8 cellular contexts compared by ENCODE assay signal in the genomic region with DNA sequence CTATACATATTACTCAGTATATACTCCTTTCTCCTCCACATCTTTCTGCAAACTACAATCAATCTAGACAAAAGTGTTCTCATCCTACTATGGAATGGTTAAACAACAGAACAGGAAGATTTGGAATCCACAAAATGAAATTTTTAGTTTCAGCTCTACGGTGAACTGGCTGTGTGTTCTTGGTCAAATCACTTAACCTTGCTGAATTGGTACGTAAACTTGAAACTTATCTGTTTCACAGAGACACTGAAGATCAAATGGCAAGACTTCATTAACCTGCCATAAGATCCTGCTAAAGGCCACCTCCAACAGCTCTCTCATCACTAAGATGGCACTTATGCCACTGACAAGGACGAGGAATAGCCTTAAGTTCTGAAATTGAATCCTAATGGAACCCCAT. TPM values are rescaled to one million over a fixed set of nuclear protein-coding genes. Genes with fewer than 3 reads are reported as not detected.
DNase-seq lines count a peak whose midpoint lies in the region; ATAC-seq and TF ChIP-seq lines count a peak whose summit lies in the region.

No MANE protein-coding gene starts in this region.

- H3K27me3 Mint-ChIP-seq in T-helper 17 cell, result no peaks in the 10 kb centered on the region

- H3K4me3 Mint-ChIP-seq in T-helper 17 cell, result peak overlapping the region; percentile 90

- H3K4me2 ChIP-seq in SK-N-SH, result peak overlapping the region; percentile 83

- H3K36me3 ChIP-seq in SK-N-SH (replicated peaks in 1 of 2; ENCODE audit: control insufficient read depth in 1 of 2, insufficient read depth in 2 of 2, low read length in 1 of 2) (peaks cover 26 to 31% of the 10 kb centered on the region in 2 experiments), skeletal muscle tissue (ENCODE audit: control insufficient read depth in 3 of 3, insufficient read depth in 3 of 3, low read length in 3 of 3) (peaks cover 7 to 10% (median 10%) of the 10 kb centered on the region in 3 donors)

- H3K4me1 Mint-ChIP-seq in T-helper 17 cell, result peaks cover 50% of the 10 kb centered on the region

- WGBS in SK-N-SH (ENCODE audit: low lambda C conversion rate), result 75% methylated on average over 3 of the region's 3 CpGs

- H3K27me3 ChIP-seq in SK-N-SH (ENCODE audit: insufficient read depth) (no peaks in the 10 kb centered on the region), skeletal muscle tissue (ENCODE audit: control insufficient read depth in 3 of 3, insufficient read depth in 3 of 3, low read length in 3 of 3) (no peaks in the 10 kb centered on the region), foreskin keratinocyte (no peaks in the 10 kb centered on the region)

- H3K9me2 ChIP-seq in SK-N-SH, result no peaks in the 10 kb centered on the region

- H3K27ac ChIP-seq in SK-N-SH (ENCODE audit: low read depth in 2 of 2, low read length in 1 of 2), result no peak overlapping the region
- no peak overlapping the region for H3K27ac ChIP-seq in skeletal muscle tissue (ENCODE audit: low read depth, low read length)
- no peak overlapping the region for H3K27ac ChIP-seq in foreskin keratinocyte

- no peak for DNase-seq in SK-N-SH
- DNase-seq in T-helper 17 cell, result no peak
- DNase-seq in fibroblast of the aortic adventitia (ENCODE audit: low read depth), result no peak
- DNase-seq in foreskin keratinocyte, result no peak

- H3K4me3 ChIP-seq in SK-N-SH (ENCODE audit: low read depth in 2 of 2, low read length in 1 of 2) (peak overlapping the region; percentile 96 to 98), fibroblast of the aortic adventitia (ENCODE audit: low read depth, low read length) (peak overlapping the region; percentile 89), skeletal muscle tissue (ENCODE audit: low read length in 3 of 3) (peak overlapping the region; percentile 94 to 96 (median 95))

- peak overlapping the region; percentile 97 for H3K27ac Mint-ChIP-seq in T-helper 17 cell

- CTCF ChIA-PET in SK-N-SH (lab: Yijun Ruan, JAX), result interaction anchor here (0.7 to 4.7 kb wide), 4 partner anchors 10 to 77 kb away, joined by 3 to 27 read pairs (median 5); no protein-coding TSS in a partner anchor

- TF ChIP-seq CTCF in SK-N-SH (IDR thresholded peaks at IDR 0.05) (no peak), fibroblast of the aortic adventitia (IDR thresholded peaks at IDR 0.05; ENCODE audit: insufficient read depth, low read length) (no peak), foreskin keratinocyte (conservative IDR thresholded peaks at IDR 0.05) (no peak)

- H3K9ac ChIP-seq in SK-N-SH, result peak overlapping the region; percentile 95; the same call in 1 of the 2 replicates
- peak overlapping the region; percentile 40 to 93 (median 89) for H3K9ac ChIP-seq in skeletal muscle tissue (ENCODE audit: low read depth in 1 of 3, low read length in 3 of 3)

- H4K20me1 ChIP-seq in SK-N-SH (ENCODE audit: insufficient read depth), result no peaks in the 10 kb centered on the region

- H3K4me1 ChIP-seq in SK-N-SH (ENCODE audit: control insufficient read depth in 1 of 2, insufficient read depth in 2 of 2, low read depth in 1 of 2, low read length in 1 of 2), result peaks cover 10 to 22% of the 10 kb centered on the region in 2 experiments; a peak in 3 of 4 replicates
- peaks cover 38 to 56% (median 50%) of the 10 kb centered on the region in 3 donors for H3K4me1 ChIP-seq in skeletal muscle tissue (ENCODE audit: control insufficient read depth in 3 of 3, insufficient read depth in 3 of 3, low read length in 3 of 3)
- peaks cover 5% of the 10 kb centered on the region for H3K4me1 ChIP-seq in foreskin keratinocyte

- POLR2A ChIA-PET in SK-N-SH (lab: Yijun Ruan, JAX), result interaction anchor here (2.3 to 2.7 kb wide), 2 partner anchors 76 to 85 kb away, joined by 10 to 12 read pairs; partner anchors contain the start of gene DDX56

- H2AFZ ChIP-seq in SK-N-SH (ENCODE audit: low read depth), result no peak overlapping the region

- ATAC-seq in SK-N-SH treated with all-trans-retinoic acid at 6 μM for 48 hours (no peak), T-helper 17 cell (no peak), GM21576 (IDR thresholded peaks at IDR 0.05; ENCODE audit: unreplicated experiment) (no peak), GM21786 (IDR thresholded peaks at IDR 0.05; ENCODE audit: unreplicated experiment) (no peak), foreskin keratinocyte (no peak)

- TF ChIP-seq RAD21 in SK-N-SH (IDR thresholded peaks at IDR 0.05; ENCODE audit: low read length), result no peak

- H3K9me3 ChIP-seq in SK-N-SH (no peaks in the 10 kb centered on the region), T-helper 17 cell (ENCODE audit: control insufficient read depth, low read length, poor library complexity, severe bottlenecking) (no peaks in the 10 kb centered on the region), skeletal muscle tissue (ENCODE audit: control insufficient read depth in 3 of 3, low read length in 3 of 3) (no peaks in the 10 kb centered on the region)

- peaks cover 64% of the 10 kb centered on the region for H3K79me2 ChIP-seq in SK-N-SH (ENCODE audit: insufficient read depth)

- no peaks in the 10 kb centered on the region for H3F3A ChIP-seq in SK-N-SH (replicated peaks; ENCODE audit: insufficient read depth)

- no peak for TF ChIP-seq EP300 in SK-N-SH (IDR thresholded peaks at IDR 0.05; ENCODE audit: borderline replicate concordance in 1 of 2, low read depth in 1 of 2, low read length in 1 of 2)

- H3K36me3 Mint-ChIP-seq in T-helper 17 cell (ENCODE audit: low read depth), result peaks cover 6% of the 10 kb centered on the region

TF ChIP-seq in SK-N-SH, 30 proteins besides CTCF, POLR2A, EP300 and RAD21 (continues in another document):
- TF ChIP-seq JUND (IDR thresholded peaks at IDR 0.05), result no peak
- TF ChIP-seq TAF1 (IDR thresholded peaks at IDR 0.05; ENCODE audit: borderline replicate concordance, low read depth, low read length), result no peak
- no peak for TF ChIP-seq CHD2 (IDR thresholded peaks at IDR 0.05; ENCODE audit: low read length, partially characterized antibody)
- no peak for TF ChIP-seq MEF2A (IDR thresholded peaks at IDR 0.05; ENCODE audit: borderline replicate concordance, low read depth)
- TF ChIP-seq TCF12 (IDR thresholded peaks at IDR 0.05), result no peak
- TF ChIP-seq, protein P1, sequence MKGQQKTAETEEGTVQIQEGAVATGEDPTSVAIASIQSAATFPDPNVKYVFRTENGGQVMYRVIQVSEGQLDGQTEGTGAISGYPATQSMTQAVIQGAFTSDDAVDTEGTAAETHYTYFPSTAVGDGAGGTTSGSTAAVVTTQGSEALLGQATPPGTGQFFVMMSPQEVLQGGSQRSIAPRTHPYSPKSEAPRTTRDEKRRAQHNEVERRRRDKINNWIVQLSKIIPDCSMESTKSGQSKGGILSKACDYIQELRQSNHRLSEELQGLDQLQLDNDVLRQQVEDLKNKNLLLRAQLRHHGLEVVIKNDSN (IDR thresholded peaks at IDR 0.05; ENCODE audit: borderline replicate concordance, low read depth), result no peak
- no peak for TF ChIP-seq YY1 (IDR thresholded peaks at IDR 0.05; ENCODE audit: low read depth)
- TF ChIP-seq EZH2phosphoT487 (IDR thresholded peaks at IDR 0.05; ENCODE audit: borderline replicate concordance, low read depth), result no peak
- no peak for TF ChIP-seq GATA2 (CRISPR knock-in tag; IDR thresholded peaks at IDR 0.05)

TF ChIP-seq in SK-N-SH treated with all-trans-retinoic acid at 6 μM for 48 hours, 23 proteins besides CTCF, POLR2A, EP300 and RAD21 (continues in another document):
- TF ChIP-seq CSRNP3 (CRISPR knock-in tag; IDR thresholded peaks at IDR 0.05) (no peak), PPARA (CRISPR knock-in tag; IDR thresholded peaks at IDR 0.05; ENCODE audit: borderline replicate concordance) (no peak), ZNF70 (CRISPR knock-in tag; IDR thresholded peaks at IDR 0.05) (no peak), CSDC2 (CRISPR knock-in tag; IDR thresholded peaks at IDR 0.05) (no peak), ARNTL (CRISPR knock-in tag; IDR thresholded peaks at IDR 0.05; ENCODE audit: borderline replicate concordance, low read depth) (no peak), RARB (CRISPR knock-in tag; IDR thresholded peaks at IDR 0.05) (no peak)
- TF ChIP-seq, protein P2, sequence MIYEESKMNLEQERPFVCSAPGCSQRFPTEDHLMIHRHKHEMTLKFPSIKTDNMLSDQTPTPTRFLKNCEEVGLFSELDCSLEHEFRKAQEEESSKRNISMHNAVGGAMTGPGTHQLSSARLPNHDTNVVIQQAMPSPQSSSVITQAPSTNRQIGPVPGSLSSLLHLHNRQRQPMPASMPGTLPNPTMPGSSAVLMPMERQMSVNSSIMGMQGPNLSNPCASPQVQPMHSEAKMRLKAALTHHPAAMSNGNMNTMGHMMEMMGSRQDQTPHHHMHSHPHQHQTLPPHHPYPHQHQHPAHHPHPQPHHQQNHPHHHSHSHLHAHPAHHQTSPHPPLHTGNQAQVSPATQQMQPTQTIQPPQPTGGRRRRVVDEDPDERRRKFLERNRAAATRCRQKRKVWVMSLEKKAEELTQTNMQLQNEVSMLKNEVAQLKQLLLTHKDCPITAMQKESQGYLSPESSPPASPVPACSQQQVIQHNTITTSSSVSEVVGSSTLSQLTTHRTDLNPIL (CRISPR knock-in tag; IDR thresholded peaks at IDR 0.05; ENCODE audit: low read depth), result no peak

RNA-seq across cellular contexts. Expression of gene NUDCD3, which starts 1.5 kb away (rescaled TPM):
- 66.0 and 83.1 TPM in 2 replicates for polyA plus RNA-seq in SK-N-SH (2012; rRNA removed)
- polyA plus RNA-seq in SK-N-SH (2012; cell fraction: cytosol; rRNA removed), result 66.1 and 72.1 TPM in 2 replicates
- 101 and 142 TPM in 2 replicates for polyA plus RNA-seq in SK-N-SH (2012; cell fraction: nucleus; rRNA removed)
- 10 to 100 TPM; 61.4 to 69.2 TPM for total RNA-seq in T-helper 17 cell
- 47.1 and 122 TPM in 2 replicates for total RNA-seq in fibroblast of the aortic adventitia (ENCODE audit: low replicate concordance)
- 59.5 TPM for total RNA-seq in skeletal muscle tissue
- total RNA-seq in foreskin keratinocyte, result 81.0 and 90.2 TPM in 2 replicates
- 42.0 and 42.5 TPM in 2 replicates for polyA plus RNA-seq in foreskin keratinocyte

RNA-seq across cellular contexts. Expression of gene NPC1L1, which starts 52.2 kb away (rescaled TPM):
- polyA plus RNA-seq in SK-N-SH (2012; rRNA removed) (0.03 TPM in 1 of 2 replicates, not detected in the other), foreskin keratinocyte (not detected in 2 replicates)
- polyA plus RNA-seq in SK-N-SH (2012; cell fraction: cytosol; rRNA removed), result under 0.01 TPM in 1 of 2 replicates, not detected in the other
- polyA plus RNA-seq in SK-N-SH (2012; cell fraction: nucleus; rRNA removed), result 0.05 and 0.12 TPM in 2 replicates
- total RNA-seq in T-helper 17 cell (under 1 TPM in 1 of 2 donors, not detected in 1; 0.08 TPM), fibroblast of the aortic adventitia (ENCODE audit: low replicate concordance) (under 0.01 TPM in 1 of 2 replicates, not detected in the other), skeletal muscle tissue (not detected), foreskin keratinocyte (not detected in 2 replicates)
